In genomic region chr4:681736-682451, GRCh38 we compare ENCODE assay signal across 1 cellular context.
TF ChIP-seq lines count a peak whose summit lies in the region.

No MANE protein-coding gene starts in this region.

TF ChIP-seq in WTC11, 78 proteins besides CTCF, POLR2A, EP300 and RAD21:
- TF ChIP-seq ERG (CRISPR knock-in tag; IDR thresholded peaks at IDR 0.05) (no peak), ZNF263 (CRISPR knock-in tag; IDR thresholded peaks at IDR 0.05; ENCODE audit: low read depth) (no peak), ZNF219 (CRISPR knock-in tag; IDR thresholded peaks at IDR 0.05; ENCODE audit: borderline replicate concordance) (no peak), SOX15 (CRISPR knock-in tag; IDR thresholded peaks at IDR 0.05) (no peak), ESRRA (CRISPR knock-in tag; IDR thresholded peaks at IDR 0.05; ENCODE audit: borderline replicate concordance) (no peak), SMAD4 (CRISPR knock-in tag; IDR thresholded peaks at IDR 0.05) (no peak), E2F4 (CRISPR knock-in tag; IDR thresholded peaks at IDR 0.05; ENCODE audit: borderline replicate concordance, low read depth) (no peak)
